ENCODE assay signal across 8 cellular contexts in the genomic region with DNA sequence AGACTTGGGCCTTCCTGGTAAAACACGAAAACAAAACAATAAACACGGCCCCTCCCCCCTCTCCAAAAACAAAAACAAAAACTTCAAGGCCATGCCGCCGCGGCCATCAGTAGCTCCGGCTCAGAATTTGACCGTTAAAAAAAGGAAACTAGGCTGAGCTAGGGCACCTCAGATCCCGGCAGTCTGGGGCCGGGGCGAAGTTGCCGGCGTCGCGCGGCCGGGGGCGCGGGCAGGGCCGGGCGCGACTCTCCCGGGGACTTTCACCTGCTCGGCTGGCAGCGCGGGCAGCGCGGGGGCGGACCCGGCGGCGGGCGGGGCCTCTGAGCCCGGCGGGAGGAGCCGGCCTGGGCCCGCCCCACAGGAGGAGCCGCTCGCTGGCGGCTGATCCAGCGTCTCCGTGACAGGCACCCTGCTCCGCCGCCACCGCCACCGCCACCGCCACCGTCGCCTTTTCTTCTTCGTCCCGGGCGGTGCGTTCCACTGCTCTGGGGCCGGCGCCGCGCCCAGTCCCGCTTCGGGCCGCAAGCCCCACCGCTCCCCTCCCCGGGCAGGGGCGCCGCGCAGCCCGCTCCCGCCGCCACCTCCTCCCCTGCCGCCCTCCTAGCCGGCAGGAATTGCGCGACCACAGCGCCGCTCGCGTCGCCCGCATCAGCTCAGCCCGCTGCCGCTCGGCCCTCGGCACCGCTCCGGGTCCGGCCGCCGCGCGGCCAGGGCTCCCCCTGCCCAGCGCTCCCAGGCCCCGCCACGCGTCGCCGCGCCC. TPM values are rescaled to one million over a fixed set of nuclear protein-coding genes. Genes with fewer than 3 reads are reported as not detected.
DNase-seq lines count a peak whose midpoint lies in the region; ATAC-seq and TF ChIP-seq lines count a peak whose summit lies in the region.

A gene (plus strand): TSS at position 358 of the 760 bp plus-strand sequence. CDS start 487 bp downstream, outside the sequence.

- H3K79me2 ChIP-seq in OCI-LY3 (ENCODE audit: low read length) = no peaks in the 10 kb centered on the region

- H3K27me3 Mint-ChIP-seq in naive thymus-derived CD4-positive, alpha-beta T cell = peaks cover 51 to 79% (median 68%) of the 10 kb centered on the region in 5 donors
- peaks cover 52% of the 10 kb centered on the region for H3K27me3 Mint-ChIP-seq in stimulated activated memory B cell treated with anti-CD40 and anti-IgM and Interleukin-4, amounts not matched to agents 10 μg/mL and 1 μg/mL and 100 μg/mL, for 72 hours

- peak within 1 kb of the TSS; percentile 88 for H3K4me2 ChIP-seq in OCI-LY3 (ENCODE audit: low read length)

- H3K9ac ChIP-seq in OCI-LY3 (ENCODE audit: low read length) = no peak within 1 kb of the TSS; the same call in 1 of the 2 replicates

- H3K27ac ChIP-seq in OCI-LY3 (ENCODE audit: low read length) = no peak within 1 kb of the TSS
- peak within 1 kb of the TSS; percentile 39 to 75 (median 57) for H3K27ac ChIP-seq in esophagus squamous epithelium
- H3K27ac ChIP-seq in naive thymus-derived CD4-positive, alpha-beta T cell (ENCODE audit: low read depth, low read length) = no peak within 1 kb of the TSS

- TF ChIP-seq POLR2A in esophagus squamous epithelium (IDR thresholded peaks at IDR 0.05) = peak in 1 of 4 donors; percentile 45

- no peak for TF ChIP-seq CTCF in OCI-LY3 (IDR thresholded peaks at IDR 0.05; ENCODE audit: low read depth, low read length)
- TF ChIP-seq CTCF in esophagus squamous epithelium (IDR thresholded peaks at IDR 0.05) = no peak

- peaks cover 72% of the 10 kb centered on the region for H3K27me3 ChIP-seq in OCI-LY3 (ENCODE audit: low read depth, low read length)
- peaks cover 0 to 68% (median 2%) of the 10 kb centered on the region in 4 donors for H3K27me3 ChIP-seq in esophagus squamous epithelium
- peaks cover 0 to 3% of the 10 kb centered on the region in 2 donors for H3K27me3 ChIP-seq in naive thymus-derived CD4-positive, alpha-beta T cell (ENCODE audit: control insufficient read depth in 2 of 2, insufficient read depth in 2 of 2, low read length in 2 of 2)

- H2AFZ ChIP-seq in OCI-LY3 (ENCODE audit: low read depth, low read length) = peak within 1 kb of the TSS; percentile 40; the same call in 1 of the 2 replicates

- H3K36me3 ChIP-seq in OCI-LY3 (replicated peaks; ENCODE audit: low read depth, low read length) = no peaks in the 10 kb centered on the region
- H3K36me3 ChIP-seq in esophagus squamous epithelium = no peaks in the 10 kb centered on the region
- H3K36me3 ChIP-seq in naive thymus-derived CD4-positive, alpha-beta T cell (ENCODE audit: control insufficient read depth in 2 of 3, insufficient read depth in 3 of 3, low read length in 3 of 3) = no peaks in the 10 kb centered on the region

- H3K9me3 Mint-ChIP-seq in naive thymus-derived CD4-positive, alpha-beta T cell = no peaks in the 10 kb centered on the region
- no peaks in the 10 kb centered on the region for H3K9me3 Mint-ChIP-seq in stimulated activated memory B cell treated with anti-CD40 and anti-IgM and Interleukin-4, amounts not matched to agents 10 μg/mL and 1 μg/mL and 100 μg/mL, for 72 hours

- H3K4me3 ChIP-seq in OCI-LY3 (ENCODE audit: low read length) (peak within 1 kb of the TSS; percentile 78), esophagus squamous epithelium (peak within 1 kb of the TSS; percentile 50 to 91 (median 78))
- H3K4me3 ChIP-seq in naive thymus-derived CD4-positive, alpha-beta T cell (ENCODE audit: low read length) = peak within 1 kb of the TSS; percentile 56

- 2 to 4% methylated on average over 4 to 25 of the region's 95 CpGs for WGBS in esophagus squamous epithelium, 2 donors

- CTCF ChIA-PET in naive thymus-derived CD4-positive, alpha-beta T cell (lab: Charles Lee) = no interaction called here

- no peaks in the 10 kb centered on the region for H3K4me1 ChIP-seq in OCI-LY3 (ENCODE audit: low read length)
- H3K4me1 ChIP-seq in esophagus squamous epithelium = peaks cover 8 to 19% (median 9%) of the 10 kb centered on the region in 3 donors
- peaks cover 0 to 5% of the 10 kb centered on the region in 2 donors for H3K4me1 ChIP-seq in naive thymus-derived CD4-positive, alpha-beta T cell (ENCODE audit: control insufficient read depth in 2 of 2, insufficient read depth in 2 of 2, low read length in 2 of 2)

- POLR2A ChIA-PET in naive thymus-derived CD4-positive, alpha-beta T cell (lab: Charles Lee) = no interaction called here

- ATAC-seq in GM21360 (IDR thresholded peaks at IDR 0.05; ENCODE audit: unreplicated experiment) = peak; percentile 98
- ATAC-seq in naive thymus-derived CD4-positive, alpha-beta T cell = peak; percentile 99
- ATAC-seq in stimulated activated memory B cell treated with anti-CD40 and anti-IgM and Interleukin-4, amounts not matched to agents 10 μg/mL and 1 μg/mL and 100 μg/mL, for 72 hours = peak; percentile 94

- peak within 1 kb of the TSS; percentile 79 to 90 (median 84) for H3K4me3 Mint-ChIP-seq in naive thymus-derived CD4-positive, alpha-beta T cell
- H3K4me3 Mint-ChIP-seq in stimulated activated memory B cell treated with anti-CD40 and anti-IgM and Interleukin-4, amounts not matched to agents 10 μg/mL and 1 μg/mL and 100 μg/mL, for 72 hours = peak within 1 kb of the TSS; percentile 86

- H3K9me3 ChIP-seq in OCI-LY3 (ENCODE audit: insufficient read depth, low read length) (no peaks in the 10 kb centered on the region), esophagus squamous epithelium (no peaks in the 10 kb centered on the region)
- no peaks in the 10 kb centered on the region for H3K9me3 ChIP-seq in naive thymus-derived CD4-positive, alpha-beta T cell (ENCODE audit: control insufficient read depth in 2 of 3, low read length in 3 of 3)

- H3K27ac Mint-ChIP-seq in naive thymus-derived CD4-positive, alpha-beta T cell = peak within 1 kb of the TSS in 1 of 9 donors; percentile 31
- H3K27ac Mint-ChIP-seq in stimulated activated memory B cell treated with anti-CD40 and anti-IgM and Interleukin-4, amounts not matched to agents 10 μg/mL and 1 μg/mL and 100 μg/mL, for 72 hours = no peak within 1 kb of the TSS

- intact Hi-C loops in esophagus squamous epithelium (cut with DNase I) = no loop called here
- intact Hi-C loops in naive thymus-derived CD4-positive, alpha-beta T cell (cut with micrococcal nuclease) = loop anchor here in 1 of 2 donors (2.0 kb wide), 3 partner anchors 427 to 1251 kb away; a partner anchor contains a TSS

- H3K36me3 Mint-ChIP-seq in naive thymus-derived CD4-positive, alpha-beta T cell = no peaks in the 10 kb centered on the region
- no peaks in the 10 kb centered on the region for H3K36me3 Mint-ChIP-seq in stimulated activated memory B cell treated with anti-CD40 and anti-IgM and Interleukin-4, amounts not matched to agents 10 μg/mL and 1 μg/mL and 100 μg/mL, for 72 hours

- DNase-seq in COLO668 (lab: John Stamatoyannopoulos, UW; ENCODE audit: unreplicated experiment) = peak; percentile 97
- peak; percentile 64 for DNase-seq in HPDE6-E6E7 (ENCODE audit: extremely low spot score)
- DNase-seq in activated T-cell treated with anti-CD3 and anti-CD28 coated beads, Interleukin-2, amount 50 U/mL, for 1 hour = peak; percentile 82
- peak; percentile 3 for DNase-seq in esophagus squamous epithelium (lab: John Stamatoyannopoulos, UW)
- peak; percentile 50 to 87 (median 71) for DNase-seq in naive thymus-derived CD4-positive, alpha-beta T cell

- peaks cover 0 to 12% (median 5%) of the 10 kb centered on the region in 7 donors for H3K4me1 Mint-ChIP-seq in naive thymus-derived CD4-positive, alpha-beta T cell
- peaks cover 10% of the 10 kb centered on the region for H3K4me1 Mint-ChIP-seq in stimulated activated memory B cell treated with anti-CD40 and anti-IgM and Interleukin-4, amounts not matched to agents 10 μg/mL and 1 μg/mL and 100 μg/mL, for 72 hours

- H4K20me1 ChIP-seq in OCI-LY3 (ENCODE audit: insufficient read depth, low read length) = no peaks in the 10 kb centered on the region

RNA-seq across cellular contexts. Expression of the gene that starts here (rescaled TPM):
- 10 to 100 TPM in 1 of 4 donors, 1 to 10 TPM in 1, under 1 TPM in 2; 0.31 to 12.7 (median 1.7) TPM for total RNA-seq in esophagus squamous epithelium
- total RNA-seq in naive thymus-derived CD4-positive, alpha-beta T cell = under 1 TPM in 2 of 5 experiments, not detected in 3; 0.08 to 0.15 TPM
- not detected for polyA plus RNA-seq in naive thymus-derived CD4-positive, alpha-beta T cell

Comparison
In these comparisons a context has a peak if more than half of its experiments do, and no peak if none do; other contexts are left out.
1. Peak in DNase-seq, ATAC-seq and H3K4me3 ChIP-seq in naive thymus-derived CD4-positive, alpha-beta T cell; RNA of the gene not detected or under 1 TPM.
2. DNase-seq: peak in every context shown above with its lines; median percentile 97 in COLO668; 82 in activated T-cell treated with anti-CD3 and anti-CD28 coated beads, Interleukin-2, amount 50 U/mL, for 1 hour; 71 in naive thymus-derived CD4-positive, alpha-beta T cell; 64 in HPDE6-E6E7; 3 in esophagus squamous epithelium.
3. H3K27ac ChIP-seq: peak in esophagus squamous epithelium (4 of 4); none in OCI-LY3 (single experiment) and naive thymus-derived CD4-positive, alpha-beta T cell (single experiment).
4. Peak in every context shown above with its lines, with median percentiles within 50 percentile points of each other: ATAC-seq and H3K4me3 ChIP-seq.